8 cellular contexts compared by ENCODE assay signal in genomic region chr17:44187131-44187899, GRCh38. TPM values are rescaled to one million over a fixed set of nuclear protein-coding genes. Genes with fewer than 3 reads are reported as not detected.
DNase-seq lines count a peak whose midpoint lies in the region; ATAC-seq and TF ChIP-seq lines count a peak whose summit lies in the region.

No MANE protein-coding gene starts in this region.

- peak overlapping the region; percentile 96 for H3K9ac ChIP-seq in SK-N-MC (ENCODE audit: insufficient read length)
- peak overlapping the region; percentile 99 for H3K9ac ChIP-seq in muscle layer of colon (ENCODE audit: low read length)

- CTCF ChIA-PET in AG04450 (lab: Charles Lee), result interaction anchor here (0.6 to 2.8 kb wide), 5 partner anchors 18 to 243 kb away, joined by 3 to 13 read pairs (median 6); partner anchors contain the start of gene FAM171A2

- H3K27me3 ChIP-seq in AG04450 (ENCODE audit: control insufficient read depth, insufficient read depth, low read length) (no peaks in the 10 kb centered on the region), muscle layer of colon (ENCODE audit: control insufficient read depth in 1 of 2, insufficient read depth in 2 of 2, low read length in 2 of 2) (no peaks in the 10 kb centered on the region)
- H3K27me3 ChIP-seq in effector memory CD4-positive, alpha-beta T cell (replicated peaks; ENCODE audit: control insufficient read depth, insufficient read depth, low read length, poor library complexity, severe bottlenecking), result no peaks in the 10 kb centered on the region

- TF ChIP-seq CTCF in AG04450 (IDR thresholded peaks at IDR 0.05; ENCODE audit: low read depth, low read length), result no peak

- H3K36me3 ChIP-seq in SK-N-MC (ENCODE audit: insufficient read depth, low read length) (peaks cover 9% of the 10 kb centered on the region; the same call in 1 of the 2 replicates), muscle layer of colon (ENCODE audit: insufficient read depth, low read length) (peaks cover 20% of the 10 kb centered on the region)
- peaks cover 30% of the 10 kb centered on the region for H3K36me3 ChIP-seq in effector memory CD4-positive, alpha-beta T cell (ENCODE audit: control insufficient read depth, insufficient read depth, low read length)

- ATAC-seq in GM18858 (IDR thresholded peaks at IDR 0.05; ENCODE audit: unreplicated experiment) (peak; percentile 8), HG03025 (IDR thresholded peaks at IDR 0.05; ENCODE audit: low FRiP score, unreplicated experiment) (peak; percentile 45)

- DNase-seq in AG04450 (ENCODE audit: low read depth, low spot score), result no peak
- DNase-seq in SK-N-MC (ENCODE audit: low read depth, low spot score), result no peak
- DNase-seq in effector memory CD4-positive, alpha-beta T cell, result peak in 2 of 3 donors; percentile 32 to 36
- no peak for DNase-seq in activated effector memory CD4-positive, alpha-beta T cell treated with Interleukin-2 at 50 U/mL for 16 hours
- DNase-seq in 8988T, result no peak

- POLR2A ChIA-PET in AG04450 (lab: Yijun Ruan, JAX), result interaction anchor here (0.6 to 1.9 kb wide), 12 partner anchors 11 to 1767 kb away, joined by 3 to 14 read pairs (median 4); partner anchors contain the start of genes HDAC5 and LSM12

- H3K27ac ChIP-seq in AG04450 (ENCODE audit: low read depth, low read length), result peak overlapping the region; percentile 97
- peak overlapping the region; percentile 93 for H3K27ac ChIP-seq in SK-N-MC
- peak overlapping the region; percentile 99 for H3K27ac ChIP-seq in effector memory CD4-positive, alpha-beta T cell (ENCODE audit: insufficient read depth, low read length, poor library complexity, severe bottlenecking)
- peak overlapping the region; percentile 77 for H3K27ac ChIP-seq in muscle layer of colon (ENCODE audit: low read depth, low read length)

- H3K9me3 ChIP-seq in AG04450 (ENCODE audit: control insufficient read depth, insufficient read depth, low read length) (no peaks in the 10 kb centered on the region; the same call in 1 of the 2 replicates), SK-N-MC (ENCODE audit: low read depth, low read length) (no peaks in the 10 kb centered on the region), muscle layer of colon (ENCODE audit: low read length) (no peaks in the 10 kb centered on the region)
- H3K9me3 ChIP-seq in effector memory CD4-positive, alpha-beta T cell (ENCODE audit: control insufficient read depth, low read length), result no peaks in the 10 kb centered on the region

- H3K4me1 ChIP-seq in effector memory CD4-positive, alpha-beta T cell (ENCODE audit: control insufficient read depth, insufficient read depth, low read length, poor library complexity, severe bottlenecking), result peaks cover 26% of the 10 kb centered on the region
- peaks cover 23% of the 10 kb centered on the region for H3K4me1 ChIP-seq in muscle layer of colon (ENCODE audit: insufficient read depth, low read length)

- H3K4me3 ChIP-seq in AG04450 (ENCODE audit: low read depth, low read length) (peak overlapping the region; percentile 97), SK-N-MC (peak overlapping the region; percentile 99), muscle layer of colon (ENCODE audit: low read depth in 1 of 2, low read length in 2 of 2) (peak overlapping the region; percentile 75 to 99)
- peak overlapping the region; percentile 97 for H3K4me3 ChIP-seq in effector memory CD4-positive, alpha-beta T cell (ENCODE audit: insufficient read depth, low read depth, low read length, poor library complexity, severe bottlenecking)

RNA-seq across cellular contexts. Expression of gene TMUB2, which starts 0.5 kb away (rescaled TPM):
- 34.3 and 37.1 TPM in 2 replicates for polyA plus RNA-seq in AG04450 (2011; rRNA removed)
- 22.6 and 32.5 TPM in 2 replicates for polyA minus RNA-seq in AG04450 (2011; rRNA and poly(A)+ RNA removed)

RNA-seq across cellular contexts. Expression of gene ATXN7L3, which starts 12.4 kb away (rescaled TPM):
- polyA plus RNA-seq in AG04450 (2011; rRNA removed), result 44.1 and 51.6 TPM in 2 replicates
- polyA minus RNA-seq in AG04450 (2011; rRNA and poly(A)+ RNA removed), result 41.8 and 45.1 TPM in 2 replicates

RNA-seq across cellular contexts. Expression of gene ASB16, which starts 16.8 kb away (rescaled TPM):
- not detected in 2 replicates for polyA plus RNA-seq in AG04450 (2011; rRNA removed)
- polyA minus RNA-seq in AG04450 (2011; rRNA and poly(A)+ RNA removed), result not detected in 2 replicates

RNA-seq across cellular contexts. Expression of gene UBTF, which starts 32.2 kb away (rescaled TPM):
- 26.6 and 30.0 TPM in 2 replicates for polyA plus RNA-seq in AG04450 (2011; rRNA removed)
- 28.6 and 31.2 TPM in 2 replicates for polyA minus RNA-seq in AG04450 (2011; rRNA and poly(A)+ RNA removed)

RNA-seq across cellular contexts. Expression of gene HROB, which starts 45.6 kb away (rescaled TPM):
- polyA plus RNA-seq in AG04450 (2011; rRNA removed), result 0.86 and 0.97 TPM in 2 replicates
- 4.4 and 4.9 TPM in 2 replicates for polyA minus RNA-seq in AG04450 (2011; rRNA and poly(A)+ RNA removed)

Comparison
In these comparisons a context has a peak if more than half of its experiments do, and no peak if none do; other contexts are left out.
1. DNase-seq: peak in effector memory CD4-positive, alpha-beta T cell (2 of 3); none in AG04450 (single experiment), SK-N-MC (single experiment), activated effector memory CD4-positive, alpha-beta T cell treated with Interleukin-2 at 50 U/mL for 16 hours (single experiment) and 8988T (single experiment).
2. Peak in every context shown above with its lines, with median percentiles within 50 percentile points of each other: H3K27ac ChIP-seq and H3K4me3 ChIP-seq.